ENCODE assay signal across 14 cellular contexts in the genomic region with DNA sequence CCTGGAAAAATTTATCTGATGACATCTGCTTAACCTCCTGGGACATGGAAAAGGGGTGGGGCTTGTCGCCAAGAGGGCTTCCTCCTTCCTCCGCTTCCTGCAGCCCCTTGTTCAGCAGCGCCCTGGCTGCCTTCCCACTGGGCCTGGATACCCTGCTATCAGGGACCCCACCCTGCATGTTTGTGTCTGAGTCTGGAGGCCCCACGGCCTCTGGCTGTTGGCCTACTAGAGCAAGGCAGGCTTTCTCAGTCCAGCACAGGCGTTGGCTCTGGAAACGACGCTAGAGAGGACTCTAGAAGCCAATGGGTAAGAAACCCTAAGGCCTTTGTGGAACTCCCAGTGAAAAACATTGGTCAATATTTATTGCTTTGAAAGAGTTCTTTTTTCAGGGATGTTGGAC.
A peak's percentile ranks its signal among the peaks of the same experiment; 100 is the strongest.
DNase-seq lines count a peak whose midpoint lies in the region; ATAC-seq and TF ChIP-seq lines count a peak whose summit lies in the region.
"Had no signal": no experiment of that assay in that cellular context is flagged by ENCODE, and none has a peak within 500 bp of the region (broad histone marks: within the 10 kb centered on the region; RNA-seq: fewer than 3 reads in every experiment).

No MANE protein-coding gene starts in this region.

- POLR2A ChIA-PET in RWPE1 (lab: Yijun Ruan, JAX; ENCODE audit: low non-redundant PET), result no interaction called here

- TF ChIP-seq POLR2A in sigmoid colon (IDR thresholded peaks at IDR 0.05), result no peak

- H3K27me3 ChIP-seq in esophagus (ENCODE audit: control insufficient read depth in 1 of 2, insufficient read depth in 2 of 2, low read length in 2 of 2) (no peaks in the 10 kb centered on the region), sigmoid colon (no peaks in the 10 kb centered on the region)

- H3K36me3 ChIP-seq in esophagus (ENCODE audit: control insufficient read depth in 2 of 2, insufficient read depth in 2 of 2, low read length in 1 of 2) (no peaks in the 10 kb centered on the region), sigmoid colon (no peaks in the 10 kb centered on the region)

- H3K9me3 ChIP-seq in esophagus (ENCODE audit: control insufficient read depth in 2 of 2, insufficient read depth in 1 of 2, low read depth in 1 of 2, low read length in 1 of 2), result no peaks in the 10 kb centered on the region
- no peaks in the 10 kb centered on the region for H3K9me3 ChIP-seq in sigmoid colon
- H3K9me3 ChIP-seq: Caco-2 had no signal

- intact Hi-C loops in sigmoid colon (cut with DNase I), result no loop called here

- peak overlapping the region; percentile 14 to 38 for H3K27ac ChIP-seq in esophagus (ENCODE audit: low read depth in 2 of 2, low read length in 1 of 2)
- peak overlapping the region; percentile 43 to 75 (median 48) for H3K27ac ChIP-seq in sigmoid colon
- H3K27ac ChIP-seq in RWPE1, result no peak overlapping the region

- peaks cover 2 to 4% of the 10 kb centered on the region in 2 donors for H3K4me1 ChIP-seq in esophagus (ENCODE audit: control insufficient read depth in 2 of 2, insufficient read depth in 2 of 2, low read length in 1 of 2)
- H3K4me1 ChIP-seq in sigmoid colon, result peaks cover 0 to 36% (median 17%) of the 10 kb centered on the region in 4 donors

- no peak for TF ChIP-seq EP300 in sigmoid colon (IDR thresholded peaks at IDR 0.05)

- no peak overlapping the region for H3K4me3 ChIP-seq in AG10803 (ENCODE audit: low read length)
- H3K4me3 ChIP-seq in esophagus (ENCODE audit: low read depth in 1 of 2, low read length in 2 of 2), result no peak overlapping the region
- no peak overlapping the region for H3K4me3 ChIP-seq in sigmoid colon

- DNase-seq in AG10803 (ENCODE audit: low read depth) (peak; percentile 67), left lobe of liver (ENCODE audit: low spot score) (peak; percentile 59), sigmoid colon (peak; percentile 90), RWPE1 (ENCODE audit: low spot score) (no peak), EL (no peak)
- DNase-seq: ACHN; Caco-2; immature natural killer cell; MV-4-11; naive thymus-derived CD8-positive, alpha-beta T cell had no signal

- TF ChIP-seq CTCF in AG10803 (conservative IDR thresholded peaks at IDR 0.05; ENCODE audit: low read length) (no peak), sigmoid colon (IDR thresholded peaks at IDR 0.05) (no peak), RWPE1 (conservative IDR thresholded peaks at IDR 0.05; ENCODE audit: low read depth) (no peak)

- WGBS in esophagus, 2 donors, result 51 to 63% methylated on average over 7 of the region's 7 CpGs
- 70 to 80% methylated on average over 7 of the region's 7 CpGs for WGBS in sigmoid colon, 2 donors

- CTCF ChIA-PET in RWPE1 (lab: Yijun Ruan, JAX), result no interaction called here

- peak; percentile 73 for ATAC-seq in left lobe of liver
- ATAC-seq in HG03342 (IDR thresholded peaks at IDR 0.05; ENCODE audit: unreplicated experiment), result no peak
- ATAC-seq in HG02678 (IDR thresholded peaks at IDR 0.05; ENCODE audit: unreplicated experiment), result no peak
- ATAC-seq: activated CD4-positive, CD25-positive, alpha-beta regulatory T cell treated with anti-CD3 and anti-CD28 coated beads, Interleukin-2, amount 50 U/mL, for 24 hours; naive thymus-derived CD8-positive, alpha-beta T cell had no signal

Comparison
In these comparisons a context has a peak if more than half of its experiments do, and no peak if none do; other contexts are left out.
1. DNase-seq: peak in AG10803 (single experiment), left lobe of liver (single experiment) and sigmoid colon (single experiment); none in RWPE1 (single experiment) and EL (single experiment).